ENCODE assay signal across 7 cellular contexts in the genomic region with DNA sequence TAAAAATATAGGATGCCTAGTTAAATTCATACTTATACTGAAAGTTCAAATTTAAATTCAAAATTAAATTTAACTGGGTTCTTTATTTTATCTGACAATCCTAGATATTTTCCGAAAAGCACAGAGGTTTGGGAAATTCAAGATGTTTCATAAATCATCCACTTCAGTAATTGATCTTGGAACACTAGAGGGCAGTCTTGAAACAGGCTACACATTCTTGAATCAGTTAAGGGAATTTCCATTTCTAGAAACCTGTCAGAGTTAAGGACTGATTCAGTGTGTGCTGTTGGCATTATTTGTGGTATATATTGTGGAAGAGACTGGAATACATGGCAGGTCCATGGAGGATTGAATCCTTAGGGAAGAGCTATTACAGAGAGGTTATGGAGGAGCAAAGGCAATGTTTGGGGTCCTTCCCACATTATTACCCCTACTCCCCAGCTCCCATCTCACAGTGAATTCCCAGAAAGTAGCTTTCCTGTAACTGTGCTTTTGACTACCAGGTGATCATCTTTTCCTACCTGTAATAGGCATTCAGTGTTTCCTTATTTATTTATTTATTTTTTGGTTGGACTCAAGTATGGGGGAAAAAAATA.
A peak's percentile ranks its signal among the peaks of the same experiment; 100 is the strongest.
DNase-seq lines count a peak whose midpoint lies in the region; ATAC-seq and TF ChIP-seq lines count a peak whose summit lies in the region.

No MANE protein-coding gene starts in this region.

- H2BK15ac ChIP-seq in mesenchymal stem cell (ENCODE audit: low read depth, poor library complexity, severe bottlenecking), result no peak overlapping the region

- peak; percentile 74 for TF ChIP-seq CTCF in DOHH2 (IDR thresholded peaks at IDR 0.05; ENCODE audit: low read depth, low read length, poor library complexity, severe bottlenecking)
- TF ChIP-seq CTCF in OCI-LY1 (IDR thresholded peaks at IDR 0.05; ENCODE audit: low read length), result peak; percentile 84
- TF ChIP-seq CTCF in coronary artery (IDR thresholded peaks at IDR 0.05), result peak; percentile 34

- H2BK12ac ChIP-seq in mesenchymal stem cell (ENCODE audit: low read length in 2 of 2), result no peak overlapping the region

- H3K4me3 ChIP-seq in DOHH2 (ENCODE audit: low read length), result no peak overlapping the region
- H3K4me3 ChIP-seq in OCI-LY1 (ENCODE audit: low read depth, low read length, poor library complexity, severe bottlenecking), result no peak overlapping the region
- H3K4me3 ChIP-seq in coronary artery, result no peak overlapping the region
- no peak overlapping the region for H3K4me3 ChIP-seq in mesenchymal stem cell (ENCODE audit: insufficient read depth in 1 of 2, low read depth in 1 of 2, low read length in 2 of 2)

- H3K9ac ChIP-seq in OCI-LY1 (ENCODE audit: low read length) (no peak overlapping the region), mesenchymal stem cell (ENCODE audit: low read length) (no peak overlapping the region)

- no peak overlapping the region for H3K23ac ChIP-seq in mesenchymal stem cell (ENCODE audit: low read length in 2 of 2)

- H3K27me3 ChIP-seq in DOHH2 (ENCODE audit: control insufficient read depth, low read length) (peaks cover 16% of the 10 kb centered on the region), OCI-LY1 (ENCODE audit: insufficient read depth, low read length) (no peaks in the 10 kb centered on the region), mesenchymal stem cell (ENCODE audit: control insufficient read depth in 1 of 2, insufficient read depth in 1 of 2, low read length in 2 of 2) (no peaks in the 10 kb centered on the region)

- no peaks in the 10 kb centered on the region for H3K9me2 ChIP-seq in DOHH2 (replicated peaks; ENCODE audit: control insufficient read depth, low read length)
- no peaks in the 10 kb centered on the region for H3K9me2 ChIP-seq in OCI-LY1 (ENCODE audit: low read depth, low read length)

- H3K27ac ChIP-seq in DOHH2 (ENCODE audit: low read depth, low read length), result no peak overlapping the region
- no peak overlapping the region for H3K27ac ChIP-seq in OCI-LY1 (ENCODE audit: low read depth, low read length, poor library complexity, severe bottlenecking)
- H3K27ac ChIP-seq in coronary artery, result no peak overlapping the region
- H3K27ac ChIP-seq in mesenchymal stem cell (ENCODE audit: low read length, poor library complexity, severe bottlenecking), result no peak overlapping the region

- DNase-seq in coronary artery (ENCODE audit: low spot score) (no peak), mesenchymal stem cell (peak; percentile 78)

- no peak overlapping the region for H2BK120ac ChIP-seq in mesenchymal stem cell (ENCODE audit: low read depth, low read length)

- H2AK5ac ChIP-seq in mesenchymal stem cell (ENCODE audit: low read length, severe bottlenecking), result peak overlapping the region; percentile 37

- no peaks in the 10 kb centered on the region for H4K20me1 ChIP-seq in DOHH2 (ENCODE audit: control insufficient read depth, insufficient read depth, low read depth, low read length)
- no peaks in the 10 kb centered on the region for H4K20me1 ChIP-seq in OCI-LY1 (ENCODE audit: insufficient read depth, low read length)

- no peak overlapping the region for H2BK5ac ChIP-seq in mesenchymal stem cell (ENCODE audit: low read depth, low read length, poor library complexity, severe bottlenecking)

- H3F3A ChIP-seq in DOHH2 (ENCODE audit: control insufficient read depth, insufficient read depth) (no peaks in the 10 kb centered on the region), OCI-LY1 (ENCODE audit: insufficient read depth, low read length) (no peaks in the 10 kb centered on the region)

- H3K4me2 ChIP-seq in DOHH2 (ENCODE audit: low read length) (no peak overlapping the region), OCI-LY1 (ENCODE audit: low read length) (no peak overlapping the region), mesenchymal stem cell (ENCODE audit: low read length, poor library complexity, severe bottlenecking) (no peak overlapping the region)

- H3K4me1 ChIP-seq in DOHH2 (ENCODE audit: control insufficient read depth, low read length) (no peaks in the 10 kb centered on the region), OCI-LY1 (ENCODE audit: insufficient read depth, low read length, severe bottlenecking) (no peaks in the 10 kb centered on the region), mesenchymal stem cell (ENCODE audit: control insufficient read depth, insufficient read depth, low read depth, low read length) (no peaks in the 10 kb centered on the region)

- no peaks in the 10 kb centered on the region for H3K79me2 ChIP-seq in DOHH2 (ENCODE audit: control insufficient read depth, low read length)
- no peaks in the 10 kb centered on the region for H3K79me2 ChIP-seq in OCI-LY1 (ENCODE audit: insufficient read depth, low read length)

- no peaks in the 10 kb centered on the region for H3K9me3 ChIP-seq in DOHH2 (ENCODE audit: control insufficient read depth, insufficient read depth, low read length)
- no peaks in the 10 kb centered on the region for H3K9me3 ChIP-seq in OCI-LY1 (ENCODE audit: low read length)
- no peaks in the 10 kb centered on the region for H3K9me3 ChIP-seq in mesenchymal stem cell (ENCODE audit: control insufficient read depth, low read length)

- no peak overlapping the region for H4K8ac ChIP-seq in mesenchymal stem cell (ENCODE audit: low read length)

- peak; percentile 64 for ATAC-seq in GM19328 (IDR thresholded peaks at IDR 0.05; ENCODE audit: unreplicated experiment)
- ATAC-seq in HG03565 (IDR thresholded peaks at IDR 0.05; ENCODE audit: unreplicated experiment), result peak; percentile 82
- ATAC-seq in GM21619 (IDR thresholded peaks at IDR 0.05; ENCODE audit: unreplicated experiment), result no peak

- H2AFZ ChIP-seq in OCI-LY1 (ENCODE audit: low read length) (no peak overlapping the region), mesenchymal stem cell (ENCODE audit: low read depth, low read length) (no peak overlapping the region)

- no peaks in the 10 kb centered on the region for H3K36me3 ChIP-seq in DOHH2 (ENCODE audit: control insufficient read depth, low read length)
- no peaks in the 10 kb centered on the region for H3K36me3 ChIP-seq in OCI-LY1 (ENCODE audit: insufficient read depth, low read length)
- no peaks in the 10 kb centered on the region for H3K36me3 ChIP-seq in mesenchymal stem cell (ENCODE audit: control insufficient read depth in 1 of 2, insufficient read depth in 2 of 2, low read depth in 1 of 2, low read length in 2 of 2)

- H3K14ac ChIP-seq in mesenchymal stem cell (ENCODE audit: low read length in 2 of 2), result no peak overlapping the region

- WGBS in mesenchymal stem cell, result 17% methylated on average over 1 of the region's 1 CpG

- H3K18ac ChIP-seq in mesenchymal stem cell (ENCODE audit: low read depth in 1 of 2, low read length in 2 of 2), result no peak overlapping the region

- no peak overlapping the region for H3K4ac ChIP-seq in mesenchymal stem cell (ENCODE audit: low read depth in 1 of 2, low read length in 2 of 2)

- no peaks in the 10 kb centered on the region for H3K79me1 ChIP-seq in mesenchymal stem cell (replicated peaks; ENCODE audit: low read length, poor library complexity, severe bottlenecking)

- no peak overlapping the region for H4K91ac ChIP-seq in mesenchymal stem cell (ENCODE audit: low read length)

Comparison
In these comparisons a context has a peak if more than half of its experiments do, and no peak if none do; other contexts are left out.
1. CTCF ChIP-seq: peak in every context shown above with its lines; median percentile 84 in OCI-LY1; 74 in DOHH2; 34 in coronary artery.